5 cellular contexts compared by ENCODE assay signal in genomic region chr17:27749562-27750150, GRCh38. TPM values are rescaled to one million over a fixed set of nuclear protein-coding genes. Genes with fewer than 3 reads are reported as not detected.
"Had no signal": no experiment of that assay in that cellular context is flagged by ENCODE, and none has a peak within 500 bp of the region (broad histone marks: within the 10 kb centered on the region; RNA-seq: fewer than 3 reads in every experiment).

No MANE protein-coding gene starts in this region.

RNA-seq across cellular contexts. Expression of gene NOS2, which starts 50.7 kb away (rescaled TPM):
- total RNA-seq: activated CD4-positive, alpha-beta T cell treated with anti-CD3 and anti-CD28 coated beads, Interleukin-2, amount 10 ng/mL, durations not matched to agents 7 days and 5 days; activated CD8-positive, alpha-beta T cell treated with anti-CD3 and anti-CD28 coated beads for 36 hours; activated naive CD4-positive, alpha-beta T cell treated with anti-CD3 and anti-CD28 coated beads, Interleukin-2, amount 50 U/mL, for 72 hours; activated T-helper 2 cell treated with anti-CD3 and anti-CD28 coated beads, Interferon-gamma antibody, Interleukin-2, Interleukin-4, amounts not matched to agents 10 μg/mL and 5 μg/mL and 100 μg/mL, durations not matched to agents 14 hours and 24 hours and 36 hours; T-helper 2 cell treated with Interferon-gamma antibody and Interleukin-4, amounts not matched to agents 100 ng/mL and 5 ng/mL, for 36 hours had no signal
